Comparison of ENCODE assay signal across 10 cellular contexts in the genomic region with DNA sequence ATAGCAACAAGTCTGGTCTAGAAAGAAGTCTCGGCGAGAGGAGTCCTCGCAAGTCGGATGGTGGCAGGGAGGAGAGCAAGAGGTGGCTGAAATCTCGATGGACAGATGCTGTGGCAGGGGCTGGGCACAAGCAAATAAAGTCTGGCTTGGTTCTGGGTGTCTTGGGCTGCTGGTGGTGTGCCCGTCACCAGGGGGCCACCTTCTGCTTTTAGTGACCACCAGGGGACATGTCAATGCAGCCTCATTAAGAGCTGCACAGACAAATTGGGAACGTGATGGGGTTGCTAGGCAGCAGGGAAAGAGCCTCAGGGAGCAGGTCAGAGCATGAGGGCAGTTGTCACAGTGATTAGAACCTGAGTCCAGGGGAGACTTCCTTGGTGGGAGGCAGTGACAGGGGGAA. TPM values are rescaled to one million over a fixed set of nuclear protein-coding genes. Genes with fewer than 3 reads are reported as not detected.
DNase-seq lines count a peak whose midpoint lies in the region; ATAC-seq and TF ChIP-seq lines count a peak whose summit lies in the region.
"Had no signal": no experiment of that assay in that cellular context is flagged by ENCODE, and none has a peak within 500 bp of the region (broad histone marks: within the 10 kb centered on the region; RNA-seq: fewer than 3 reads in every experiment).

No MANE protein-coding gene starts in this region.

- H3K9me3 ChIP-seq in DOHH2 (ENCODE audit: control insufficient read depth, insufficient read depth, low read length) (peaks cover under 1% of the 10 kb centered on the region; the same call in 1 of the 2 replicates), heart left ventricle (no peaks in the 10 kb centered on the region)

- POLR2A ChIA-PET in HEK293T (lab: Yijun Ruan, JAX) = no interaction called here

- CTCF ChIA-PET in HEK293T (lab: Yijun Ruan, JAX) = interaction anchor here (8.1 kb wide), 1 partner anchor 200 kb away, joined by 177 read pairs; no protein-coding TSS in a partner anchor

- H3K36me3 Mint-ChIP-seq in mesothelial cell of epicardium = no peaks in the 10 kb centered on the region
- H3K36me3 Mint-ChIP-seq: activated CD4-positive, alpha-beta memory T cell treated with anti-CD3 and anti-CD28 coated beads for 36 hours had no signal

- H3K4me3 ChIP-seq in DOHH2 (ENCODE audit: low read length) (no peak overlapping the region), heart left ventricle (no peak overlapping the region)

- H3K4me1 Mint-ChIP-seq in mesothelial cell of epicardium = no peaks in the 10 kb centered on the region

- DNase-seq in HEK293T (ENCODE audit: extremely low spot score) (peak; percentile 23), SW480 (ENCODE audit: low spot score) (peak; percentile 39), mesothelial cell of epicardium (ENCODE audit: low spot score in 2 of 2, unreplicated experiment in 2 of 2) (no peak), hippocampal formation (lab: John Stamatoyannopoulos, UW) (no peak), heart left ventricle (no peak), NCI-H128 (lab: John Stamatoyannopoulos, UW; ENCODE audit: unreplicated experiment) (no peak)
- DNase-seq: activated CD4-positive, alpha-beta memory T cell treated with anti-CD3 and anti-CD28 coated beads for 36 hours had no signal

- H3K79me2 ChIP-seq in DOHH2 (ENCODE audit: control insufficient read depth, low read length) = no peaks in the 10 kb centered on the region

- H3K27ac ChIP-seq in DOHH2 (ENCODE audit: low read depth, low read length) (no peak overlapping the region), heart left ventricle (no peak overlapping the region)
- H3K27ac ChIP-seq: HL-60 had no signal

- no peak overlapping the region for H3K27ac Mint-ChIP-seq in mesothelial cell of epicardium
- H3K27ac Mint-ChIP-seq: activated CD4-positive, alpha-beta memory T cell treated with anti-CD3 and anti-CD28 coated beads for 36 hours had no signal

- no peaks in the 10 kb centered on the region for H3K9me2 ChIP-seq in DOHH2 (replicated peaks; ENCODE audit: control insufficient read depth, low read length)

- H3K36me3 ChIP-seq in DOHH2 (ENCODE audit: control insufficient read depth, low read length) (no peaks in the 10 kb centered on the region), heart left ventricle (no peaks in the 10 kb centered on the region)

- H4K20me1 ChIP-seq in DOHH2 (ENCODE audit: control insufficient read depth, insufficient read depth, low read depth, low read length) = no peaks in the 10 kb centered on the region

- peak; percentile 36 for TF ChIP-seq CTCF in DOHH2 (IDR thresholded peaks at IDR 0.05; ENCODE audit: low read depth, low read length, poor library complexity, severe bottlenecking)
- TF ChIP-seq CTCF in mesothelial cell of epicardium (IDR thresholded peaks at IDR 0.05; ENCODE audit: unreplicated experiment) = peak; percentile 26
- peak in 1 of 12 donors; percentile 9 for TF ChIP-seq CTCF in heart left ventricle (IDR thresholded peaks at IDR 0.05)

- H3K4me2 ChIP-seq in DOHH2 (ENCODE audit: low read length) = no peak overlapping the region

- H3K9me3 Mint-ChIP-seq in mesothelial cell of epicardium = no peaks in the 10 kb centered on the region

- no peaks in the 10 kb centered on the region for H3F3A ChIP-seq in DOHH2 (ENCODE audit: control insufficient read depth, insufficient read depth)

- no peak overlapping the region for H3K4me3 Mint-ChIP-seq in mesothelial cell of epicardium
- H3K4me3 Mint-ChIP-seq: activated CD4-positive, alpha-beta memory T cell treated with anti-CD3 and anti-CD28 coated beads for 36 hours had no signal

- H3K27me3 ChIP-seq in DOHH2 (ENCODE audit: control insufficient read depth, low read length) (peaks cover 15% of the 10 kb centered on the region; the same call in 1 of the 2 replicates), heart left ventricle (no peaks in the 10 kb centered on the region)

- no peak for TF ChIP-seq POLR2A in heart left ventricle (IDR thresholded peaks at IDR 0.05)

- H3K27me3 Mint-ChIP-seq in mesothelial cell of epicardium (ENCODE audit: low read depth) = peaks cover 13% of the 10 kb centered on the region

- H3K4me1 ChIP-seq in DOHH2 (ENCODE audit: control insufficient read depth, low read length) (no peaks in the 10 kb centered on the region), heart left ventricle (peaks cover 7 to 29% (median 12%) of the 10 kb centered on the region in 12 donors)

- WGBS in heart left ventricle, 4 donors = 60 to 71% (median 65%) methylated on average over 7 of the region's 7 CpGs

- no peak for ATAC-seq in heart left ventricle

- intact Hi-C loops in heart left ventricle (cut with DNase I) = loop anchor here in 5 of 10 donors (5.0 to 10.0 kb wide), 5 partner anchors 158 to 447 kb away; no protein-coding TSS in a partner anchor

TF ChIP-seq in HEK293T, 16 proteins besides CTCF, POLR2A, EP300 and RAD21:
- TF ChIP-seq NFRKB (IDR thresholded peaks at IDR 0.05) (no peak), ELF4 (IDR thresholded peaks at IDR 0.05) (no peak), SP1 (IDR thresholded peaks at IDR 0.05) (no peak), ARNT (IDR thresholded peaks at IDR 0.05) (no peak), FOXM1 (IDR thresholded peaks at IDR 0.05; ENCODE audit: borderline replicate concordance) (no peak), SUZ12 (IDR thresholded peaks at IDR 0.05) (no peak), L3MBTL2 (conservative IDR thresholded peaks at IDR 0.05) (no peak), FOXA1 (IDR thresholded peaks at IDR 0.05) (no peak)

RNA-seq across cellular contexts. Expression of a gene that starts 43.9 kb away (rescaled TPM):
- not detected in 3 replicates for total RNA-seq in mesothelial cell of epicardium
- not detected for total RNA-seq in heart left ventricle
- polyA plus RNA-seq in heart left ventricle = not detected
- total RNA-seq: activated CD4-positive, alpha-beta memory T cell treated with anti-CD3 and anti-CD28 coated beads for 36 hours; mucosa of gallbladder had no signal

RNA-seq across cellular contexts. Expression of a gene that starts 57.5 kb away (rescaled TPM):
- 36.3 to 39.9 TPM (median 39.4 TPM) in 3 replicates for total RNA-seq in mesothelial cell of epicardium
- 10 to 100 TPM in 8 of 9 donors, 1 to 10 TPM in 1; 9.3 to 16.3 (median 13.8) TPM for total RNA-seq in heart left ventricle
- 10 to 100 TPM in 1 of 2 donors, 1 to 10 TPM in 1; 9.5 to 10.7 TPM for polyA plus RNA-seq in heart left ventricle

Comparison
In these comparisons a context has a peak if more than half of its experiments do, and no peak if none do; other contexts are left out.
1. DNase-seq: peak in HEK293T (single experiment) and SW480 (single experiment); none in mesothelial cell of epicardium (0 of 2), hippocampal formation (0 of 2), heart left ventricle (0 of 5) and NCI-H128 (single experiment).